Comparison of ENCODE assay signal across 8 cellular contexts in the genomic region with DNA sequence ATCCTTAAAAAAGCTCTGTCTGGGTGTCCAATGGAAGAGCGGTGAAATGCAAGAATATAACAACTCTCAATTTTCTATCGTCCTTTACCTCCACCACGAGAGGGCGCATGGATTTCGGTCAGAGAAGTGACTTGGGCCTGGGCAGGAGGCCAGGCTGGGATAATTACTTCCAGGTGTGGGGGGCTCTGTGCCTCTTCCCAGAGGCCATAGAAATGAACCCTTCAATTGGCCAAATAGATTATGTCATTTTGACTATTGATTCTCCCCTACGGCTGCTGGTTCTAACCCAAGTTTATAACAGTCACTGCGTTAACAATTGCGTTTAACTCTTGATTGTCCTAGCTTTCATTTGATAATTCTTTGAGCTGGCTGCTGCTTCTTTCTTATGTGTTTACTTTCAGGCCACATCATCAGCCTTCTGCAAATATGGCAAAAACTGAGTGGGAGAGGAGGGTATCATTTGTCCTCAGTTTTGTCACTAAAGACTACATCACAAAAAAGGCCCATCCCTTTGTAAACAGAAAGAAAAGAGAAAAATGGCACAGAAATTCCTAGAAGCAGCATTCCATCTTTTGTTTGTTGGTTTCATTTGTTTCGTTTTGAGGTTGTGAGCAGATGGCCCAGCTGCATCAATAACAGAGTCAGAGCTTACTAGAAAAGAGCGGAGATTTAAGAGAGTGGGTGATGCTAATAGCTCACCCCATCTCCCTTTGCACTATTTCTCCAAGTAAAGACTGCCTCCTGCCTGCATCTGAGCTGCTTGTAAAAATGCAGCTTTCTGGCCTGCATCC. TPM values are rescaled to one million over a fixed set of nuclear protein-coding genes. Genes with fewer than 3 reads are reported as not detected.
DNase-seq lines count a peak whose midpoint lies in the region; ATAC-seq and TF ChIP-seq lines count a peak whose summit lies in the region.

No MANE protein-coding gene starts in this region.

- H3K9me3 ChIP-seq in breast epithelium, result no peaks in the 10 kb centered on the region

- H3K27ac ChIP-seq in breast epithelium, result peak overlapping the region in 1 of 2 donors; percentile 4

- H3K36me3 ChIP-seq in BJ (ENCODE audit: control insufficient read depth, insufficient read depth, low read length) (no peaks in the 10 kb centered on the region), breast epithelium (no peaks in the 10 kb centered on the region)

- DNase-seq in BJ (ENCODE audit: low read depth), result no peak
- peak; percentile 69 for DNase-seq in HCEC 1CT
- peak; percentile 93 for DNase-seq in NCI-H2171 treated with DMSO at 0.1 percent for 48 hours (lab: John Stamatoyannopoulos, UW)
- DNase-seq in breast epithelium (ENCODE audit: low spot score in 2 of 2), result peak; percentile 40 to 74
- DNase-seq in islet precursor cell, result peak; percentile 73
- peak; percentile 33 to 63 for DNase-seq in stimulated activated CD4-positive, alpha-beta T cell treated with anti-CD3 and anti-CD28 coated beads, Interleukin-15, amount 100 ng/mL, for 48 hours (ENCODE audit: low read depth in 2 of 2)

- H3K4me3 ChIP-seq in BJ (ENCODE audit: low read depth, low read length), result no peak overlapping the region
- no peak overlapping the region for H3K4me3 ChIP-seq in WI38 (ENCODE audit: low read depth, low read length)
- H3K4me3 ChIP-seq in breast epithelium, result no peak overlapping the region

- intact Hi-C loops in breast epithelium (cut with DNase I; ENCODE audit: low total_unique reads), result loop anchor here (10.0 kb wide), 1 partner anchor 95 kb away; the partner anchor contains the start of gene SUB1

- POLR2A ChIA-PET in BJ (lab: Charles Lee), result interaction anchor here (0.6 kb wide), 1 partner anchor 103 kb away, joined by 5 read pairs; no protein-coding TSS in a partner anchor

- no peaks in the 10 kb centered on the region for H3K4me1 ChIP-seq in breast epithelium

- H3K27me3 ChIP-seq in BJ (ENCODE audit: control insufficient read depth, insufficient read depth, low read length) (no peaks in the 10 kb centered on the region), breast epithelium (no peaks in the 10 kb centered on the region)

- TF ChIP-seq CTCF in BJ (IDR thresholded peaks at IDR 0.05; ENCODE audit: insufficient read depth, low read depth, low read length) (peak; percentile 74), WI38 (IDR thresholded peaks at IDR 0.05; ENCODE audit: low read depth, low read length) (peak; percentile 55), breast epithelium (IDR thresholded peaks at IDR 0.05) (peak; percentile 59 to 78 (median 72))

- no peak for TF ChIP-seq POLR2A in breast epithelium (IDR thresholded peaks at IDR 0.05)

- CTCF ChIA-PET in BJ (lab: Yijun Ruan, JAX), result interaction anchor here (0.6 to 10.3 kb wide), 35 partner anchors 8 to 737 kb away, joined by 3 to 158 read pairs (median 5); partner anchors contain the start of gene SUB1

- no peak for ATAC-seq in GM21529 (IDR thresholded peaks at IDR 0.05; ENCODE audit: unreplicated experiment)

RNA-seq across cellular contexts. Expression of gene ZFR, which starts 45.4 kb away (rescaled TPM):
- polyA plus RNA-seq in BJ (2011; rRNA removed), result 76.8 and 88.6 TPM in 2 replicates
- 86.4 and 185 TPM in 2 replicates for polyA minus RNA-seq in BJ (2011; rRNA and poly(A)+ RNA removed)
- 100 to 1,000 TPM in 2 of 3 donors, 10 to 100 TPM in 1; 91.4 to 140 (median 108) TPM for total RNA-seq in breast epithelium
